6 cellular contexts compared by ENCODE assay signal in the genomic region with DNA sequence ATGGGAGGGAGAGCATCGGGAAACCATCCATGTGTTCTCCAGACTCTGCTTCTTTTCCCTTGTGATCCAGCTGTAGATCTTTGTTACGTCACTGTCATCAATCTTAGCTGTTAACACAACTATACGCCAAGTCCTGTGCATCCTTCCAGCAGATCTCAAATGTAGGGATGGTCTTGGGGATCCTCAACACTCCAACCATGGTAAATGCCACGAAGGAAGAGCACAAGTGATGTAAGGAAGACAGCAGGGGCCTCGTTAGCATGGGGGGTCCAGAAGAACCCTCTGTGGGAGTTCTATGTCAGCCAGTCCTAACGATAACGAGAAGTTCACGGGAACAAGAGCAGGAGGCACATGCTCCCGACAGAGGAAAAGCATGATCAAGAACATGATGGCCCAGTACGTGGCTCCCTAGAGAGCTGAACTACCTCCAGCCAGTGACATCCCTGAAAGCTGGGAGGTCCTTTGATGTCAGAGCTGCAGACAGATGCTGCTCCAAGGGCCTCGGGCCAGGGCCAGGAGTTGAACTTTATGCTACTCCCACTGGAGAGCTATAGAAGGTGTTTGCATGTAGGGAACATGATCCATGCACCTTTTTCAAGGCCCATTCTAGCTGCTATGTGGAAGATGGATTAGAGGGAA.
"Had no signal": no experiment of that assay in that cellular context is flagged by ENCODE, and none has a peak within 500 bp of the region (broad histone marks: within the 10 kb centered on the region; RNA-seq: fewer than 3 reads in every experiment).

No MANE protein-coding gene starts in this region.

- H3K4me3 ChIP-seq: GM23248, K562 had no signal

- H2AFZ ChIP-seq: GM23248 had no signal

- FAIRE-seq: HTR-8/SVneo, K562 had no signal

- ATAC-seq: K562 had no signal

- H3K27ac ChIP-seq: GM23248 had no signal

- DNase-seq: GM23248, GOT3, H9, HCEC 1CT had no signal

- H3K9ac ChIP-seq: GM23248 had no signal
